Comparison of ENCODE assay signal across 22 cellular contexts in genomic region chr2:188326290-188326668, GRCh38. TPM values are rescaled to one million over a fixed set of nuclear protein-coding genes. Genes with fewer than 3 reads are reported as not detected.
DNase-seq lines count a peak whose midpoint lies in the region; FAIRE-seq and TF ChIP-seq lines count a peak whose summit lies in the region.
"Had no signal": no experiment of that assay in that cellular context is flagged by ENCODE, and none has a peak within 500 bp of the region (broad histone marks: within the 10 kb centered on the region; RNA-seq: fewer than 3 reads in every experiment).

No MANE protein-coding gene starts in this region.

- H3K9me2 ChIP-seq in hepatocyte (replicated peaks; ENCODE audit: insufficient read depth), result no peaks in the 10 kb centered on the region

- H3K4me1 ChIP-seq in hepatocyte (ENCODE audit: insufficient read depth), result peaks cover 9% of the 10 kb centered on the region
- H3K4me1 ChIP-seq in smooth muscle cell (ENCODE audit: low read depth), result peaks cover 59% of the 10 kb centered on the region
- H3K4me1 ChIP-seq: BLaER1 treated with 17β-estradiol and CSF1 and Interleukin-3, amounts not matched to agents 10 nM and 100 nM had no signal

- no peak for DNase-seq in hepatocyte (ENCODE audit: low spot score)
- no peak for DNase-seq in smooth muscle cell (lab: John Stamatoyannopoulos, UW; ENCODE audit: unreplicated experiment)
- no peak for DNase-seq in kidney tubule cell (ENCODE audit: low spot score)
- no peak for DNase-seq in GM10266 (ENCODE audit: extremely low spot score)
- no peak for DNase-seq in NCI-H69 (lab: John Stamatoyannopoulos, UW)
- DNase-seq: AML-193; CD4-positive, alpha-beta T cell; H9; NCI-H1048; NCI-H1417; NCI-H187; NCI-H2081 treated with DMSO at 0.1 percent for 48 hours; NCI-H2171; NCI-H345; NCI-H774 had no signal

- H3K9me3 ChIP-seq in hepatocyte (ENCODE audit: low read depth) (no peaks in the 10 kb centered on the region), smooth muscle cell (replicated peaks; ENCODE audit: low read depth) (no peaks in the 10 kb centered on the region)
- H3K9me3 ChIP-seq: BLaER1 treated with 17β-estradiol and CSF1 and Interleukin-3, amounts not matched to agents 10 nM and 100 nM; SJSA1 had no signal

- H3K36me3 ChIP-seq in hepatocyte (replicated peaks; ENCODE audit: insufficient read depth, low read depth) (no peaks in the 10 kb centered on the region), smooth muscle cell (ENCODE audit: low read depth) (no peaks in the 10 kb centered on the region)
- H3K36me3 ChIP-seq: BLaER1 treated with 17β-estradiol and CSF1 and Interleukin-3, amounts not matched to agents 10 nM and 100 nM; SJSA1 had no signal

- H4K20me1 ChIP-seq in hepatocyte (ENCODE audit: insufficient read depth, poor library complexity, severe bottlenecking), result peaks cover 6% of the 10 kb centered on the region
- peaks cover 9% of the 10 kb centered on the region for H4K20me1 ChIP-seq in smooth muscle cell (ENCODE audit: low read depth)
- H4K20me1 ChIP-seq: BLaER1 treated with 17β-estradiol and CSF1 and Interleukin-3, amounts not matched to agents 10 nM and 100 nM had no signal

- H3K4me2 ChIP-seq in hepatocyte, result peak overlapping the region; percentile 6
- H3K4me2 ChIP-seq in smooth muscle cell, result peak overlapping the region; percentile 58
- H3K4me2 ChIP-seq: BLaER1 treated with 17β-estradiol and CSF1 and Interleukin-3, amounts not matched to agents 10 nM and 100 nM; GM23338 had no signal

- no peaks in the 10 kb centered on the region for H3K27me3 ChIP-seq in hepatocyte
- no peaks in the 10 kb centered on the region for H3K27me3 ChIP-seq in smooth muscle cell (ENCODE audit: low read depth)
- H3K27me3 ChIP-seq: BLaER1 treated with 17β-estradiol and CSF1 and Interleukin-3, amounts not matched to agents 10 nM and 100 nM; SJSA1 had no signal

- peak overlapping the region; percentile 16 for H3K27ac ChIP-seq in hepatocyte
- peak overlapping the region; percentile 80 for H3K27ac ChIP-seq in smooth muscle cell (ENCODE audit: low read depth)
- H3K27ac ChIP-seq: BLaER1 treated with 17β-estradiol and CSF1 and Interleukin-3, amounts not matched to agents 10 nM and 100 nM; SJSA1 had no signal

- H3K79me2 ChIP-seq in hepatocyte (peaks cover 79% of the 10 kb centered on the region), smooth muscle cell (ENCODE audit: low read depth) (peaks cover 86% of the 10 kb centered on the region)

- peaks cover 23% of the 10 kb centered on the region for H3F3A ChIP-seq in smooth muscle cell (ENCODE audit: low read depth)

- H2AFZ ChIP-seq in hepatocyte (no peak overlapping the region), smooth muscle cell (ENCODE audit: low read depth) (no peak overlapping the region)
- H2AFZ ChIP-seq: GM23338 had no signal

- 76% methylated on average over 1 of the region's 1 CpG for WGBS in hepatocyte (ENCODE audit: low lambda C conversion rate, missing lambda C conversion rate)
- 45% methylated on average over 1 of the region's 1 CpG for WGBS in smooth muscle cell (ENCODE audit: low lambda C conversion rate)

- no peak for TF ChIP-seq CTCF in hepatocyte (IDR thresholded peaks at IDR 0.05; ENCODE audit: poor library complexity)
- no peak for TF ChIP-seq CTCF in smooth muscle cell (IDR thresholded peaks at IDR 0.05; ENCODE audit: borderline replicate concordance, insufficient read depth, poor library complexity, severe bottlenecking)
- no peak for TF ChIP-seq CTCF in GM10266 (IDR thresholded peaks at IDR 0.05; ENCODE audit: control insufficient read depth, insufficient read depth, low read depth, missing control alignments)

- H3K9ac ChIP-seq in smooth muscle cell (ENCODE audit: low read depth), result peak overlapping the region; percentile 27
- H3K9ac ChIP-seq: BLaER1 treated with 17β-estradiol and CSF1 and Interleukin-3, amounts not matched to agents 10 nM and 100 nM had no signal

- no peak overlapping the region for H3K4me3 ChIP-seq in hepatocyte
- H3K4me3 ChIP-seq in smooth muscle cell, result no peak overlapping the region
- H3K4me3 ChIP-seq: BLaER1 treated with 17β-estradiol and CSF1 and Interleukin-3, amounts not matched to agents 10 nM and 100 nM; GM23338; SJSA1 had no signal

- FAIRE-seq in G401.6 (lab: Jason Lieb, UNC) (peak; percentile 75), TTC549 (lab: Jason Lieb, UNC) (peak; percentile 32)
- FAIRE-seq: A204.1, D721Med had no signal

RNA-seq across cellular contexts. Expression of gene GULP1, which starts 34.6 kb away (rescaled TPM):
- total RNA-seq in hepatocyte, result 135 TPM in 2 replicates
- polyA plus RNA-seq in hepatocyte, result 55.6 and 57.5 TPM in 2 replicates
- 95.2 and 115 TPM in 2 replicates for total RNA-seq in smooth muscle cell
- 37.5 and 40.2 TPM in 2 replicates for polyA plus RNA-seq in smooth muscle cell
- total RNA-seq: CD4-positive, alpha-beta T cell had no signal
